In the genomic region with DNA sequence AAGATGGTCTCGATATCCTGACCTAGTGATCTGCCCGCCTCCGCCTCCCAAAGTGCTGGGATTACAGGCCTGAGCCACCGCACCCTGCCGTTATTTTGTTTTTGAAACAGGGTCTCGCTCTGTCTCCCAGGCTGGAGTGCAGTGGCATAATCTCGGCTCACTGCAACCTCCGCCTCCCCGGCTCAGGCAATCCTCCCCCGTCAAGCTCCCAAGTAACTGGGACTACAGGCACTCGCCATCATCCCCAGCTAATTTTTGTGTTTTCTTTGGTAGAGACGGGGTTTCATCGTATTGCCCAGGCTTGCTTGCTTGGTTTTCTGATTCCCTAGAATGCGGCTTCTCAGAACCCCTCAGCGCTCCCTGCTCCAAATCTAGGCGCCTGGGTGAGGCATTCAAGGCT, we compare ENCODE assay signal across 2 cellular contexts.
TF ChIP-seq lines count a peak whose summit lies in the region.

No MANE protein-coding gene starts in this region.

TF ChIP-seq in GM23338, 12 proteins besides CTCF, POLR2A, EP300 and RAD21:
- TF ChIP-seq POLR2AphosphoS5 (IDR thresholded peaks at IDR 0.05; ENCODE audit: low read depth) (no peak), ZNF114 (CRISPR knock-in tag; IDR thresholded peaks at IDR 0.05) (no peak), JUNB (IDR thresholded peaks at IDR 0.05; ENCODE audit: unreplicated experiment) (no peak), CREB1 (CRISPR knock-in tag; IDR thresholded peaks at IDR 0.05; ENCODE audit: low read depth) (no peak)

TF ChIP-seq in HepG2, 621 proteins besides CTCF, POLR2A, EP300 and RAD21:
- TF ChIP-seq ZNF816 (CRISPR knock-in tag; IDR thresholded peaks at IDR 0.05; ENCODE audit: borderline replicate concordance) (no peak), NR2F6 (IDR thresholded peaks at IDR 0.05) (no peak), NR2F6 (CRISPR knock-in tag; IDR thresholded peaks at IDR 0.05) (no peak), MYNN (CRISPR knock-in tag; IDR thresholded peaks at IDR 0.05; ENCODE audit: low read depth) (no peak), ZMYM3 (CRISPR knock-in tag; IDR thresholded peaks at IDR 0.05) (no peak), ARNTL (CRISPR knock-in tag; IDR thresholded peaks at IDR 0.05) (no peak), HOXA5 (CRISPR knock-in tag; IDR thresholded peaks at IDR 0.05) (no peak), ZSCAN9 (CRISPR knock-in tag; IDR thresholded peaks at IDR 0.05; ENCODE audit: borderline replicate concordance) (no peak), STAT6 (CRISPR knock-in tag; IDR thresholded peaks at IDR 0.05; ENCODE audit: borderline replicate concordance) (no peak), MAFG (CRISPR knock-in tag; IDR thresholded peaks at IDR 0.05) (no peak), DR1 (CRISPR knock-in tag; IDR thresholded peaks at IDR 0.05) (no peak)
- TF ChIP-seq, protein P1, sequence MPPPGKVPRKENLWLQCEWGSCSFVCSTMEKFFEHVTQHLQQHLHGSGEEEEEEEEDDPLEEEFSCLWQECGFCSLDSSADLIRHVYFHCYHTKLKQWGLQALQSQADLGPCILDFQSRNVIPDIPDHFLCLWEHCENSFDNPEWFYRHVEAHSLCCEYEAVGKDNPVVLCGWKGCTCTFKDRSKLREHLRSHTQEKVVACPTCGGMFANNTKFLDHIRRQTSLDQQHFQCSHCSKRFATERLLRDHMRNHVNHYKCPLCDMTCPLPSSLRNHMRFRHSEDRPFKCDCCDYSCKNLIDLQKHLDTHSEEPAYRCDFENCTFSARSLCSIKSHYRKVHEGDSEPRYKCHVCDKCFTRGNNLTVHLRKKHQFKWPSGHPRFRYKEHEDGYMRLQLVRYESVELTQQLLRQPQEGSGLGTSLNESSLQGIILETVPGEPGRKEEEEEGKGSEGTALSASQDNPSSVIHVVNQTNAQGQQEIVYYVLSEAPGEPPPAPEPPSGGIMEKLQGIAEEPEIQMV (CRISPR knock-in tag; IDR thresholded peaks at IDR 0.05; ENCODE audit: low read depth) = no peak
- TF ChIP-seq, protein P2, sequence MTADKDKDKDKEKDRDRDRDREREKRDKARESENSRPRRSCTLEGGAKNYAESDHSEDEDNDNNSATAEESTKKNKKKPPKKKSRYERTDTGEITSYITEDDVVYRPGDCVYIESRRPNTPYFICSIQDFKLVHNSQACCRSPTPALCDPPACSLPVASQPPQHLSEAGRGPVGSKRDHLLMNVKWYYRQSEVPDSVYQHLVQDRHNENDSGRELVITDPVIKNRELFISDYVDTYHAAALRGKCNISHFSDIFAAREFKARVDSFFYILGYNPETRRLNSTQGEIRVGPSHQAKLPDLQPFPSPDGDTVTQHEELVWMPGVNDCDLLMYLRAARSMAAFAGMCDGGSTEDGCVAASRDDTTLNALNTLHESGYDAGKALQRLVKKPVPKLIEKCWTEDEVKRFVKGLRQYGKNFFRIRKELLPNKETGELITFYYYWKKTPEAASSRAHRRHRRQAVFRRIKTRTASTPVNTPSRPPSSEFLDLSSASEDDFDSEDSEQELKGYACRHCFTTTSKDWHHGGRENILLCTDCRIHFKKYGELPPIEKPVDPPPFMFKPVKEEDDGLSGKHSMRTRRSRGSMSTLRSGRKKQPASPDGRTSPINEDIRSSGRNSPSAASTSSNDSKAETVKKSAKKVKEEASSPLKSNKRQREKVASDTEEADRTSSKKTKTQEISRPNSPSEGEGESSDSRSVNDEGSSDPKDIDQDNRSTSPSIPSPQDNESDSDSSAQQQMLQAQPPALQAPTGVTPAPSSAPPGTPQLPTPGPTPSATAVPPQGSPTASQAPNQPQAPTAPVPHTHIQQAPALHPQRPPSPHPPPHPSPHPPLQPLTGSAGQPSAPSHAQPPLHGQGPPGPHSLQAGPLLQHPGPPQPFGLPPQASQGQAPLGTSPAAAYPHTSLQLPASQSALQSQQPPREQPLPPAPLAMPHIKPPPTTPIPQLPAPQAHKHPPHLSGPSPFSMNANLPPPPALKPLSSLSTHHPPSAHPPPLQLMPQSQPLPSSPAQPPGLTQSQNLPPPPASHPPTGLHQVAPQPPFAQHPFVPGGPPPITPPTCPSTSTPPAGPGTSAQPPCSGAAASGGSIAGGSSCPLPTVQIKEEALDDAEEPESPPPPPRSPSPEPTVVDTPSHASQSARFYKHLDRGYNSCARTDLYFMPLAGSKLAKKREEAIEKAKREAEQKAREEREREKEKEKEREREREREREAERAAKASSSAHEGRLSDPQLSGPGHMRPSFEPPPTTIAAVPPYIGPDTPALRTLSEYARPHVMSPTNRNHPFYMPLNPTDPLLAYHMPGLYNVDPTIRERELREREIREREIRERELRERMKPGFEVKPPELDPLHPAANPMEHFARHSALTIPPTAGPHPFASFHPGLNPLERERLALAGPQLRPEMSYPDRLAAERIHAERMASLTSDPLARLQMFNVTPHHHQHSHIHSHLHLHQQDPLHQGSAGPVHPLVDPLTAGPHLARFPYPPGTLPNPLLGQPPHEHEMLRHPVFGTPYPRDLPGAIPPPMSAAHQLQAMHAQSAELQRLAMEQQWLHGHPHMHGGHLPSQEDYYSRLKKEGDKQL (CRISPR knock-in tag; IDR thresholded peaks at IDR 0.05; ENCODE audit: low read depth) = no peak
- TF ChIP-seq, protein P3, sequence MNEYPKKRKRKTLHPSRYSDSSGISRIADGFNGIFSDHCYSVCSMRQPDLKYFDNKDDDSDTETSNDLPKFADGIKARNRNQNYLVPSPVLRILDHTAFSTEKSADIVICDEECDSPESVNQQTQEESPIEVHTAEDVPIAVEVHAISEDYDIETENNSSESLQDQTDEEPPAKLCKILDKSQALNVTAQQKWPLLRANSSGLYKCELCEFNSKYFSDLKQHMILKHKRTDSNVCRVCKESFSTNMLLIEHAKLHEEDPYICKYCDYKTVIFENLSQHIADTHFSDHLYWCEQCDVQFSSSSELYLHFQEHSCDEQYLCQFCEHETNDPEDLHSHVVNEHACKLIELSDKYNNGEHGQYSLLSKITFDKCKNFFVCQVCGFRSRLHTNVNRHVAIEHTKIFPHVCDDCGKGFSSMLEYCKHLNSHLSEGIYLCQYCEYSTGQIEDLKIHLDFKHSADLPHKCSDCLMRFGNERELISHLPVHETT (CRISPR knock-in tag; conservative IDR thresholded peaks at IDR 0.05) = no peak
- TF ChIP-seq, protein P4, sequence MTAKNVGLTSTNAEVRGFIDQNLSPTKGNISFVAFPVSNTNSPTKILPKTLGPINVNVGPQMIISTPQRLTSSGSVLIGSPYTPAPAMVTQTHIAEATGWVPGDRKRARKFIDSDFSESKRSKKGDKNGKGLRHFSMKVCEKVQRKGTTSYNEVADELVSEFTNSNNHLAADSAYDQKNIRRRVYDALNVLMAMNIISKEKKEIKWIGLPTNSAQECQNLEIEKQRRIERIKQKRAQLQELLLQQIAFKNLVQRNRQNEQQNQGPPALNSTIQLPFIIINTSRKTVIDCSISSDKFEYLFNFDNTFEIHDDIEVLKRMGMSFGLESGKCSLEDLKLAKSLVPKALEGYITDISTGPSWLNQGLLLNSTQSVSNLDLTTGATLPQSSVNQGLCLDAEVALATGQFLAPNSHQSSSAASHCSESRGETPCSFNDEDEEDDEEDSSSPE (CRISPR knock-in tag; IDR thresholded peaks at IDR 0.05) = no peak
